19 cellular contexts compared by ENCODE assay signal in the genomic region with DNA sequence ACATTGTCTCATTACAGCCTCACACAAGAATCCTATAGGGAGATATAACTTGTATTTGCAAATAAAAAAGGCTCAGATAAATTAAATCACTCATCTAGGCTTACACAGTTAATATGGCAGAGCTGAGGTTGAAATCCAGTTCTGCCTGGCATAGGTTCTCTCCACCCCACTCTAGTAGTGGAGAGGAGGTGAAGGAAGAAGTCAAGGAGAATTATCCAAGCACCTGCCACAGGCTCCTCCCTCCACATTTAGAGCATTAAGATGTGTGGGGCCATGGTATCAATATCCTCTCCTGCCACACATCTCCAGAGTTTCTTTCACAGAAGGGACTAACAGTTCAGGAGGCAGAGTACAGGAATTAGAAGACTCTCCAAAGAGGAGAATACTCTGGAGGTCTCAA. TPM values are rescaled to one million over a fixed set of nuclear protein-coding genes. Genes with fewer than 3 reads are reported as not detected.
A peak's percentile ranks its signal among the peaks of the same experiment; 100 is the strongest.
DNase-seq lines count a peak whose midpoint lies in the region; ATAC-seq and TF ChIP-seq lines count a peak whose summit lies in the region.
"Had no signal": no experiment of that assay in that cellular context is flagged by ENCODE, and none has a peak within 500 bp of the region (broad histone marks: within the 10 kb centered on the region; RNA-seq: fewer than 3 reads in every experiment).

No MANE protein-coding gene starts in this region.

- H3K27me3 Mint-ChIP-seq in osteocyte (ENCODE audit: unreplicated experiment), result no peaks in the 10 kb centered on the region
- H3K27me3 Mint-ChIP-seq: CD4-positive, alpha-beta T cell had no signal

- no peaks in the 10 kb centered on the region for H3K9me3 Mint-ChIP-seq in osteocyte (ENCODE audit: unreplicated experiment)
- H3K9me3 Mint-ChIP-seq: CD4-positive, alpha-beta T cell had no signal

- peak overlapping the region; percentile 63 for H3K27ac Mint-ChIP-seq in osteocyte (ENCODE audit: unreplicated experiment)
- H3K27ac Mint-ChIP-seq: CD4-positive, alpha-beta T cell had no signal

- peaks cover 42% of the 10 kb centered on the region for H3K36me3 ChIP-seq in left ventricle myocardium inferior
- H3K36me3 ChIP-seq in adipocyte (ENCODE audit: control insufficient read depth, insufficient read depth, low read length, severe bottlenecking), result peaks cover 43% of the 10 kb centered on the region

- DNase-seq in left ventricle myocardium inferior (no peak), left cardiac atrium (no peak), adipocyte (ENCODE audit: low read depth) (no peak), osteocyte (ENCODE audit: extremely low spot score, unreplicated experiment) (no peak), posterior cingulate gyrus (no peak)
- DNase-seq: CD4-positive, alpha-beta T cell; COR-L47; DMS79; H7; MV-4-11; NCI-H1105 treated with DMSO at 0.1 percent for 48 hours; NCI-H2171 treated with DMSO at 0.1 percent for 48 hours; NCI-H524 treated with DMSO at 0.1 percent for 48 hours; NCI-H82; SHP77; SK-N-SH had no signal

- peaks cover 16% of the 10 kb centered on the region for H3K4me1 Mint-ChIP-seq in osteocyte (ENCODE audit: unreplicated experiment)

- peaks cover 50% of the 10 kb centered on the region for H3K36me3 Mint-ChIP-seq in osteocyte (ENCODE audit: unreplicated experiment)

- H3K4me3 ChIP-seq in left ventricle myocardium inferior (no peak overlapping the region), adipocyte (ENCODE audit: low read length) (no peak overlapping the region)
- H3K4me3 ChIP-seq: GM12878 had no signal

- TF ChIP-seq CTCF in left ventricle myocardium inferior (IDR thresholded peaks at IDR 0.05; ENCODE audit: borderline replicate concordance) (no peak), osteocyte (IDR thresholded peaks at IDR 0.05) (no peak)

- H3K27ac ChIP-seq in left ventricle myocardium inferior (replicated peaks), result peak overlapping the region; percentile 44

- H3K4me1 ChIP-seq in left ventricle myocardium inferior (peaks cover 35% of the 10 kb centered on the region), adipocyte (ENCODE audit: control insufficient read depth, insufficient read depth, low read length) (peaks cover 10% of the 10 kb centered on the region)

- intact Hi-C loops in left ventricle myocardium inferior (cut with micrococcal nuclease), result no loop called here
- intact Hi-C loops in left cardiac atrium (cut with DNase I), result no loop called here
- intact Hi-C loops in posterior cingulate gyrus (cut with DNase I), result no loop called here

- no peaks in the 10 kb centered on the region for H3K9me3 ChIP-seq in left ventricle myocardium inferior (replicated peaks)
- H3K9me3 ChIP-seq in adipocyte (ENCODE audit: control insufficient read depth, low read length), result no peaks in the 10 kb centered on the region
- H3K9me3 ChIP-seq: SK-N-SH had no signal

- peak overlapping the region; percentile 25 for H3K9ac ChIP-seq in adipocyte (ENCODE audit: low read length)
- H3K9ac ChIP-seq: SK-N-SH had no signal

- ATAC-seq in left cardiac atrium, result no peak
- no peak for ATAC-seq in HG02981 (IDR thresholded peaks at IDR 0.05; ENCODE audit: unreplicated experiment)
- no peak for ATAC-seq in HG03521 (IDR thresholded peaks at IDR 0.05; ENCODE audit: unreplicated experiment)
- ATAC-seq: GM12878 had no signal

- H3K4me3 Mint-ChIP-seq in osteocyte (ENCODE audit: unreplicated experiment), result no peak overlapping the region
- H3K4me3 Mint-ChIP-seq: CD4-positive, alpha-beta T cell had no signal

- no peaks in the 10 kb centered on the region for H3K27me3 ChIP-seq in left ventricle myocardium inferior (ENCODE audit: low read depth)
- H3K27me3 ChIP-seq in adipocyte (replicated peaks; ENCODE audit: control insufficient read depth, insufficient read depth, low read length), result no peaks in the 10 kb centered on the region

RNA-seq across cellular contexts. Expression of gene STAC3, which starts 22.5 kb away (rescaled TPM):
- total RNA-seq in left ventricle myocardium inferior (0.69 TPM), left cardiac atrium (1 to 10 TPM; 1.2 to 2.7 TPM), osteocyte (1.8 and 2.4 TPM in 2 replicates)

RNA-seq across cellular contexts. Expression of gene SHMT2, which starts 44.0 kb away (rescaled TPM):
- total RNA-seq in left ventricle myocardium inferior, result 22.9 TPM
- 10 to 100 TPM; 31.1 to 39.6 TPM for total RNA-seq in left cardiac atrium
- 263 and 290 TPM in 2 replicates for total RNA-seq in osteocyte

RNA-seq across cellular contexts. Expression of gene NXPH4, which starts 56.9 kb away (rescaled TPM):
- 0.44 TPM for total RNA-seq in left ventricle myocardium inferior
- 1 to 10 TPM in 1 of 2 donors, under 1 TPM in 1; 0.50 to 2.1 TPM for total RNA-seq in left cardiac atrium
- total RNA-seq in osteocyte, result 62.6 and 63.8 TPM in 2 replicates
- total RNA-seq: CD4-positive, alpha-beta T cell had no signal

Comparison
In these comparisons a context has a peak if more than half of its experiments do, and no peak if none do; other contexts are left out.
1. RNA of gene NXPH4, which starts 56.9 kb away (total RNA-seq): 62.6 to 63.8 TPM in osteocyte; 0.50 to 2.1 TPM in left cardiac atrium and 0.44 TPM in left ventricle myocardium inferior (single experiment); every median in the first group is over 10 times any median in the second.